In genomic region chrX:139559383-139560042, GRCh38 we compare ENCODE assay signal across 9 cellular contexts. TPM values are rescaled to one million over a fixed set of nuclear protein-coding genes. Genes with fewer than 3 reads are reported as not detected.
DNase-seq lines count a peak whose midpoint lies in the region; ATAC-seq and TF ChIP-seq lines count a peak whose summit lies in the region.
"Had no signal": no experiment of that assay in that cellular context is flagged by ENCODE, and none has a peak within 500 bp of the region (broad histone marks: within the 10 kb centered on the region; RNA-seq: fewer than 3 reads in every experiment).

No MANE protein-coding gene starts in this region.

- no peak overlapping the region for H3K4me3 ChIP-seq in HL-60 (replicated peaks; ENCODE audit: insufficient read depth, low read length)
- no peak overlapping the region for H3K4me3 ChIP-seq in foreskin fibroblast (ENCODE audit: low read depth in 1 of 2, low read length in 2 of 2)
- no peak overlapping the region for H3K4me3 ChIP-seq in retinal pigment epithelial cell (ENCODE audit: low read length)
- H3K4me3 ChIP-seq: BLaER1 had no signal

- no peaks in the 10 kb centered on the region for H3K27me3 ChIP-seq in HL-60 (ENCODE audit: insufficient read depth, poor library complexity, severe bottlenecking)

- TF ChIP-seq CTCF in HL-60 (IDR thresholded peaks at IDR 0.05; ENCODE audit: insufficient read depth, low read length) (peak; percentile 1), foreskin fibroblast (IDR thresholded peaks at IDR 0.05; ENCODE audit: low read depth, low read length) (peak; percentile 40), retinal pigment epithelial cell (conservative IDR thresholded peaks at IDR 0.05; ENCODE audit: low read depth, low read length) (peak; percentile 63)

- H3K27ac ChIP-seq in HL-60 (replicated peaks) = no peak overlapping the region
- H3K27ac ChIP-seq: BLaER1 had no signal

- DNase-seq in NCI-H1105 treated with DMSO at 0.1 percent for 48 hours (lab: John Stamatoyannopoulos, UW) (peak; percentile 1), NCI-H1105 (lab: John Stamatoyannopoulos, UW) (no peak), HL-60 (ENCODE audit: low read depth in 1 of 2, low spot score in 1 of 2) (peak in 1 of 2 experiments; percentile 51), RPMI7951 (ENCODE audit: low read depth) (peak; percentile 16), foreskin fibroblast (peak in 1 of 2 donors; percentile 17), retinal pigment epithelial cell (ENCODE audit: low read depth) (peak; percentile 22)

- ATAC-seq in GM19467 (IDR thresholded peaks at IDR 0.05; ENCODE audit: unreplicated experiment) (peak; percentile 68), HG03039 (IDR thresholded peaks at IDR 0.05; ENCODE audit: unreplicated experiment) (no peak)

RNA-seq across cellular contexts. Expression of gene F9, which starts 29.0 kb away (rescaled TPM):
- total RNA-seq in RPMI7951 (2014; rRNA removed; shearing (Covaris generic)) = not detected in 2 replicates

Comparison
In these comparisons a context has a peak if more than half of its experiments do, and no peak if none do; other contexts are left out.
1. CTCF ChIP-seq: peak in every context shown above with its lines; median percentile 63 in retinal pigment epithelial cell; 40 in foreskin fibroblast; 1 in HL-60.